Comparison of ENCODE assay signal across 9 cellular contexts in genomic region chr3:32193101-32193500, GRCh38. TPM values are rescaled to one million over a fixed set of nuclear protein-coding genes. Genes with fewer than 3 reads are reported as not detected.
"Had no signal": no experiment of that assay in that cellular context is flagged by ENCODE, and none has a peak within 500 bp of the region (broad histone marks: within the 10 kb centered on the region; RNA-seq: fewer than 3 reads in every experiment).

No MANE protein-coding gene starts in this region.

- H3K4me3 ChIP-seq: GM23248, GM23338, HAP-1 had no signal

- H3K27ac ChIP-seq: GM23248 had no signal

- H3K27ac Mint-ChIP-seq: GM23338, H9, HFFc6 had no signal

- H3K4me3 Mint-ChIP-seq: GM23338, H9, HFFc6 had no signal

- ATAC-seq: GM23338, HCT116 had no signal

- H3K9me3 Mint-ChIP-seq: GM23338, H9, HFFc6 had no signal

- H3K36me3 ChIP-seq: HAP-1 had no signal

- H3K9me3 ChIP-seq: HAP-1 had no signal

- DNase-seq: GM23248, GOT3, H7, H9, HCEC 1CT, HFFc6 had no signal

- H3K4me1 ChIP-seq: HAP-1 had no signal

RNA-seq across cellular contexts. Expression of gene CMTM8, which starts 45.4 kb away (rescaled TPM):
- total RNA-seq: GM23248, HFFc6 had no signal
